Comparison of ENCODE assay signal across 12 cellular contexts in genomic region chr1:54519709-54520108, GRCh38. TPM values are rescaled to one million over a fixed set of nuclear protein-coding genes. Genes with fewer than 3 reads are reported as not detected.
DNase-seq lines count a peak whose midpoint lies in the region; ATAC-seq, FAIRE-seq and TF ChIP-seq lines count a peak whose summit lies in the region.
"Had no signal": no experiment of that assay in that cellular context is flagged by ENCODE, and none has a peak within 500 bp of the region (broad histone marks: within the 10 kb centered on the region; RNA-seq: fewer than 3 reads in every experiment).

No MANE protein-coding gene starts in this region.

- no peaks in the 10 kb centered on the region for H3K9me3 Mint-ChIP-seq in natural killer cell treated with Interleukin-12 subunit alpha and Interleukin-12 subunit beta and Interleukin-15 and Interleukin-18, amount 100 ng/mL, for 72 hours
- H3K9me3 Mint-ChIP-seq: stimulated activated naive CD8-positive, alpha-beta T cell treated with anti-CD3 and anti-CD28 coated beads, Interleukin-15, Interleukin-2, amounts not matched to agents 100 ng/mL and 50 ng/mL, for 24 hours had no signal

- in situ Hi-C loops in astrocyte of the spinal cord (cut with HindIII; ENCODE audit: low sequenced_read_pairs) = no loop called here

- no peak overlapping the region for H3K4me3 Mint-ChIP-seq in natural killer cell treated with Interleukin-12 subunit alpha and Interleukin-12 subunit beta and Interleukin-15 and Interleukin-18, amount 100 ng/mL, for 72 hours
- H3K4me3 Mint-ChIP-seq: nephron progenitor cell; stimulated activated naive CD8-positive, alpha-beta T cell treated with anti-CD3 and anti-CD28 coated beads, Interleukin-15, Interleukin-2, amounts not matched to agents 100 ng/mL and 50 ng/mL, for 24 hours had no signal

- H3K27me3 Mint-ChIP-seq in natural killer cell treated with Interleukin-12 subunit alpha and Interleukin-12 subunit beta and Interleukin-15 and Interleukin-18, amount 100 ng/mL, for 72 hours = no peaks in the 10 kb centered on the region
- H3K27me3 Mint-ChIP-seq: stimulated activated naive CD8-positive, alpha-beta T cell treated with anti-CD3 and anti-CD28 coated beads, Interleukin-15, Interleukin-2, amounts not matched to agents 100 ng/mL and 50 ng/mL, for 24 hours had no signal

- no peaks in the 10 kb centered on the region for H3K36me3 Mint-ChIP-seq in natural killer cell treated with Interleukin-12 subunit alpha and Interleukin-12 subunit beta and Interleukin-15 and Interleukin-18, amount 100 ng/mL, for 72 hours

- peaks cover 0 to 5% of the 10 kb centered on the region in 2 donors for H3K4me1 Mint-ChIP-seq in natural killer cell treated with Interleukin-12 subunit alpha and Interleukin-12 subunit beta and Interleukin-15 and Interleukin-18, amount 100 ng/mL, for 72 hours (ENCODE audit: low read depth in 2 of 2)

- no peak for FAIRE-seq in frontal cortex (lab: Jason Lieb, UNC)

- no peak for DNase-seq in GM12865 (ENCODE audit: low read depth)
- peak; percentile 63 for DNase-seq in HuH-7.5 (ENCODE audit: low spot score)
- no peak for DNase-seq in astrocyte of the spinal cord (ENCODE audit: low read depth, low spot score)
- no peak for DNase-seq in natural killer cell treated with Interleukin-12 subunit alpha and Interleukin-12 subunit beta and Interleukin-15 and Interleukin-18, amount 100 ng/mL, for 72 hours (ENCODE audit: low spot score)
- no peak for DNase-seq in frontal cortex (ENCODE audit: low spot score in 2 of 2)
- DNase-seq: NCI-H2107, nephron progenitor cell had no signal

- no peak overlapping the region for H3K27ac Mint-ChIP-seq in natural killer cell treated with Interleukin-12 subunit alpha and Interleukin-12 subunit beta and Interleukin-15 and Interleukin-18, amount 100 ng/mL, for 72 hours
- H3K27ac Mint-ChIP-seq: nephron progenitor cell; stimulated activated naive CD8-positive, alpha-beta T cell treated with anti-CD3 and anti-CD28 coated beads, Interleukin-15, Interleukin-2, amounts not matched to agents 100 ng/mL and 50 ng/mL, for 24 hours had no signal

- H3K4me3 ChIP-seq in GM12865 (ENCODE audit: low read depth, low read length) (no peak overlapping the region), astrocyte of the spinal cord (ENCODE audit: low read depth, low read length) (no peak overlapping the region)
- H3K4me3 ChIP-seq: adrenal gland, SJSA1 had no signal

- peak; percentile 9 to 11 for ATAC-seq in natural killer cell treated with Interleukin-12 subunit alpha and Interleukin-12 subunit beta and Interleukin-15 and Interleukin-18, amount 100 ng/mL, for 72 hours
- ATAC-seq in HG02763 (IDR thresholded peaks at IDR 0.05; ENCODE audit: unreplicated experiment) (no peak), HG03097 (IDR thresholded peaks at IDR 0.05; ENCODE audit: low FRiP score, unreplicated experiment) (no peak)

- TF ChIP-seq CTCF in GM12865 (IDR thresholded peaks at IDR 0.05; ENCODE audit: insufficient read depth, low read depth, low read length, missing control alignments) = peak; percentile 32
- peak; percentile 2 for TF ChIP-seq CTCF in astrocyte of the spinal cord (IDR thresholded peaks at IDR 0.05; ENCODE audit: low read depth, low read length)

RNA-seq across cellular contexts. Expression of gene ACOT11, which starts 28.3 kb away (rescaled TPM):
- total RNA-seq in natural killer cell treated with Interleukin-12 subunit alpha and Interleukin-12 subunit beta and Interleukin-15 and Interleukin-18, amount 100 ng/mL, for 72 hours = under 1 TPM; 0.33 to 0.52 TPM
- 1.2 TPM for total RNA-seq in frontal cortex

Comparison
In these comparisons a context has a peak if more than half of its experiments do, and no peak if none do; other contexts are left out.
1. ATAC-seq: peak in natural killer cell treated with Interleukin-12 subunit alpha and Interleukin-12 subunit beta and Interleukin-15 and Interleukin-18, amount 100 ng/mL, for 72 hours (2 of 2); none in HG02763 (single experiment) and HG03097 (single experiment).